35 cellular contexts compared by ENCODE assay signal in genomic region chr1:222424826-222425225, GRCh38.
"Had no signal": no experiment of that assay in that cellular context is flagged by ENCODE, and none has a peak within 500 bp of the region (broad histone marks: within the 10 kb centered on the region; RNA-seq: fewer than 3 reads in every experiment).

No MANE protein-coding gene starts in this region.

- H3K4me3 ChIP-seq: MG63 had no signal

- DNase-seq: Karpas-422, Kasumi-1, KG1, MG63, MM.1S, MV-4-11, NCI-H1048, NCI-H1092, NCI-H1092 treated with DMSO at 0.1 percent for 48 hours, NCI-H1105, NCI-H1105 treated with DMSO at 0.1 percent for 48 hours, NCI-H1417, NCI-H1417 treated with DMSO at 0.1 percent for 48 hours, NCI-H1436, NCI-H1436 treated with DMSO at 0.1 percent for 48 hours, NCI-H146, NCI-H1694, NCI-H1694 treated with DMSO at 0.1 percent for 48 hours, NCI-H187, NCI-H187 treated with DMSO at 0.1 percent for 48 hours, NCI-H1930, NCI-H2029, NCI-H2029 treated with DMSO at 0.1 percent for 48 hours, NCI-H2081, NCI-H2081 treated with DMSO at 0.1 percent for 48 hours, NCI-H2107, NCI-H2171, NCI-H2171 treated with DMSO at 0.1 percent for 48 hours, NCI-H2227 treated with DMSO at 0.1 percent for 48 hours, NCI-H226, NCI-H345, NCI-H446, NCI-H446 treated with DMSO at 0.1 percent for 48 hours, NCI-H510A had no signal

- H3K27me3 ChIP-seq: MG63 had no signal

- H3K4me2 ChIP-seq: KMS-11 had no signal

- H3K27ac ChIP-seq: KMS-11 had no signal

- H3K9ac ChIP-seq: KMS-11 had no signal

- H3K36me3 ChIP-seq: MG63 had no signal
